11 cellular contexts compared by ENCODE assay signal in the genomic region with DNA sequence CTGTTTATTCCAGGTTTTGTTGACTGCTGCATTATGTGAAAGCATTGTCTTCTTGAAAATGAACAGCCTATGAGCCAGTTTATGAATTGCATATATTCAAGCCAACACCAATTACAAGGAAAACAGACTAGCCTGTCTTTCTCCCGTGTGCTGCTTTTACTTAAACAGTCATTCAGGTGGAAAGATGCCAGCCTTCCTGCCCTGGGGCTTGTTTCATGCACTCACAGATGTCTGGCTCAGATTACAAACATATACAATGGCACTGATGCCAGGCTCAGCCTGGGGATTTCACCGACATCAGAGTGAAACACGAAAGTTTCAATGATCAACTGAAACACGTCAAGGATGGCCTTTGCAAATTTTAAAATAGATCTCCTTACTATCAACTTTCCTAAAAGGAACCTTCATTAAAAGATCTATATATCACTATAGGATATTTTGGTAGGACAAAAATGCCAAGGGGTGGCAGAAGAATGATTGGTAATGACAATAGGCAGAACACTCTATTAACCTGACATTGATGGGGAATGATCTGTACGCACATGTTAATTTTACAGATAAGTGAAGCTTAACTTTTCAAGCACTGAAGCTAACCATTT.
DNase-seq lines count a peak whose midpoint lies in the region; FAIRE-seq and TF ChIP-seq lines count a peak whose summit lies in the region.
"Had no signal": no experiment of that assay in that cellular context is flagged by ENCODE, and none has a peak within 500 bp of the region (broad histone marks: within the 10 kb centered on the region; RNA-seq: fewer than 3 reads in every experiment).

No MANE protein-coding gene starts in this region.

- H3K27ac ChIP-seq in transverse colon = no peak overlapping the region

- no peaks in the 10 kb centered on the region for H3K9me3 ChIP-seq in transverse colon

- intact Hi-C loops in transverse colon (cut with DNase I; ENCODE audit: low total_unique reads) = no loop called here

- in situ Hi-C loops in transverse colon (cut with MboI; ENCODE audit: low pct_ligation_motif_present in 1 of 4, low pct_unique_long_range_greater_than_20kb in 1 of 4, low sequenced_read_pairs in 3 of 4) = no loop called here

- H3K27me3 ChIP-seq in transverse colon = no peaks in the 10 kb centered on the region

- TF ChIP-seq POLR2A in transverse colon (IDR thresholded peaks at IDR 0.05) (no peak), GM12892 (IDR thresholded peaks at IDR 0.05; ENCODE audit: low read depth, low read length) (no peak)

- DNase-seq in DMS79 treated with DMSO at 0.1 percent for 48 hours (lab: John Stamatoyannopoulos, UW) (peak; percentile 2), DMS79 (lab: John Stamatoyannopoulos, UW) (no peak), NCI-H774 (lab: John Stamatoyannopoulos, UW) (peak; percentile 38), epithelial cell of esophagus (ENCODE audit: low read depth) (peak; percentile 98), transverse colon (peak; percentile 9), GM12892 (ENCODE audit: insufficient read length) (no peak), CD1c-positive myeloid dendritic cell (ENCODE audit: extremely low spot score) (no peak)
- no peak for DNase-seq in activated CD8-positive, alpha-beta memory T cell treated with anti-CD3 and anti-CD28 coated beads, Interleukin-2, amount 50 U/mL, for 4 hours
- DNase-seq: activated naive CD4-positive, alpha-beta T cell treated with Interleukin-2 at 50 U/mL for 16 hours had no signal

- FAIRE-seq in GM12892 (lab: Jason Lieb, UNC) = no peak
- FAIRE-seq: A204.1, TTC549 had no signal

- TF ChIP-seq EP300 in transverse colon (IDR thresholded peaks at IDR 0.05; ENCODE audit: low read depth) = no peak

- H3K36me3 ChIP-seq in transverse colon = no peaks in the 10 kb centered on the region

- no peak overlapping the region for H3K4me3 ChIP-seq in epithelial cell of esophagus (ENCODE audit: low read length)
- no peak overlapping the region for H3K4me3 ChIP-seq in transverse colon

- H3K4me1 ChIP-seq in transverse colon = no peaks in the 10 kb centered on the region

- WGBS in transverse colon (ENCODE audit: low coverage in 1 of 2), 2 donors = 50 to 70% methylated on average over 2 to 5 of the region's 5 CpGs

- TF ChIP-seq CTCF in epithelial cell of esophagus (IDR thresholded peaks at IDR 0.05; ENCODE audit: insufficient read depth, low read depth, low read length, missing control alignments) = peak; percentile 6
- no peak for TF ChIP-seq CTCF in transverse colon (IDR thresholded peaks at IDR 0.05)

Comparison
In these comparisons a context has a peak if more than half of its experiments do, and no peak if none do; other contexts are left out.
1. DNase-seq: peak in DMS79 treated with DMSO at 0.1 percent for 48 hours (single experiment), NCI-H774 (single experiment), epithelial cell of esophagus (single experiment) and transverse colon (single experiment); none in DMS79 (single experiment), GM12892 (single experiment), activated CD8-positive, alpha-beta memory T cell treated with anti-CD3 and anti-CD28 coated beads, Interleukin-2, amount 50 U/mL, for 4 hours (single experiment) and CD1c-positive myeloid dendritic cell (single experiment).